21 cellular contexts compared by ENCODE assay signal in the genomic region with DNA sequence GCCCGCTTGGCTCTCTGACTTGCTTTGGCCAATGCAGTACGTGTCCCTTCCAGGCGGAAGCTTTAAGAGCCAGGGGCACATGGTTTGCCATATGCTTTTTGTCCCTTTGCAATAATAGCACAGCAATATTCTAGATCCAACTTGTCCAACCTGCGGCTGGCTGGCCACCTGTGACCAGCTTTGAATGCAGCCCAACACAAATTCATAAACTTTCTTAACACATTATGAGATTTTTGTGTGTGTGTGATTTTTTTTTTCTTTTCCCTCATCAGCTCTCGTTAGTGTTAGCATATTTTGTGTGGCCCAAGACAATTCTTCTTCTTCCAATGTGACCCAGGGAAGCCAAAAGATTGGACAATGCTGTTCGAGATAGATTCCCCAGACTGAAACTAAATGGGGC.
"Had no signal": no experiment of that assay in that cellular context is flagged by ENCODE, and none has a peak within 500 bp of the region (broad histone marks: within the 10 kb centered on the region; RNA-seq: fewer than 3 reads in every experiment).

No MANE protein-coding gene starts in this region.

- H3K4me1 ChIP-seq: lower lobe of right lung, pancreas, right lobe of liver, tibial nerve, upper lobe of right lung, uterus had no signal

- H3K27ac ChIP-seq: dorsolateral prefrontal cortex, lower lobe of right lung, neutrophil, pancreas, right lobe of liver, thoracic aorta, tibial nerve, upper lobe of right lung, uterus had no signal

- H3K9me3 ChIP-seq: lower lobe of right lung, neutrophil, pancreas, right lobe of liver, thoracic aorta, tibial nerve, upper lobe of right lung, uterus had no signal

- H3K27me3 ChIP-seq: pancreas, right lobe of liver, uterus had no signal

- H3K4me3 ChIP-seq: dorsolateral prefrontal cortex, lower lobe of right lung, pancreas, right lobe of liver, thoracic aorta, tibial nerve, upper lobe of right lung, uterus had no signal

- ATAC-seq: left ventricle myocardium superior; lower lobe of right lung; naive thymus-derived CD8-positive, alpha-beta T cell; pancreas; right lobe of liver; stimulated activated naive B cell treated with anti-CD40 and anti-IgM and Interleukin-4, amounts not matched to agents 10 μg/mL and 1 μg/mL and 100 μg/mL, for 72 hours; upper lobe of right lung had no signal

- H3K36me3 ChIP-seq: lower lobe of right lung, neutrophil, pancreas, right lobe of liver, thoracic aorta, tibial nerve, upper lobe of right lung, uterus had no signal

- DNase-seq: dorsolateral prefrontal cortex; effector CD4-positive, alpha-beta T cell; hypothalamus; immature natural killer cell; islet precursor cell; kidney glomerular epithelial cell; left ventricle myocardium superior; lower lobe of right lung; naive thymus-derived CD8-positive, alpha-beta T cell; nephron progenitor cell; pancreas; right lobe of liver; small intestine; stimulated activated CD4-positive, alpha-beta T cell treated with anti-CD3 and anti-CD28 coated beads, Interleukin-15, amount 100 ng/mL, for 24 hours; stimulated activated CD4-positive, alpha-beta T cell treated with anti-CD3 and anti-CD28 coated beads, Interleukin-2, amount 100 ng/mL, for 48 hours; stimulated activated naive B cell treated with anti-CD40 and anti-IgM and Interleukin-4, amounts not matched to agents 10 μg/mL and 1 μg/mL and 100 μg/mL, for 72 hours; upper lobe of right lung; uterus had no signal
